ENCODE assay signal across 14 cellular contexts in genomic region chr2:18062892-18063291, GRCh38.
"Had no signal": no experiment of that assay in that cellular context is flagged by ENCODE, and none has a peak within 500 bp of the region (broad histone marks: within the 10 kb centered on the region; RNA-seq: fewer than 3 reads in every experiment).

No MANE protein-coding gene starts in this region.

- DNase-seq: activated CD4-positive, alpha-beta memory T cell treated with anti-CD3 and anti-CD28 coated beads, Interleukin-2, amount 10 ng/mL, durations not matched to agents 7 days and 5 days; activated CD4-positive, alpha-beta T cell treated with anti-CD3 and anti-CD28 coated beads for 36 hours; activated naive CD4-positive, alpha-beta T cell treated with anti-CD3 and anti-CD28 coated beads, Interleukin-2, amount 50 U/mL, for 16 hours; activated T-cell treated with anti-CD3 and anti-CD28 coated beads, Interleukin-2, amount 50 U/mL, for 24 hours; dorsolateral prefrontal cortex; erythroblast; left colon; sigmoid colon; T-cell; T-helper 9 cell had no signal

- ATAC-seq: activated CD4-positive, alpha-beta T cell treated with anti-CD3 and anti-CD28 coated beads for 36 hours; gastroesophageal sphincter; left colon; stimulated activated effector memory CD8-positive, alpha-beta T cell treated with anti-CD3 and anti-CD28 coated beads, Interleukin-12 subunit alpha, Interleukin-12 subunit beta, amount 100 ng/mL, for 72 hours; T-cell had no signal

- H3K9me3 Mint-ChIP-seq: activated CD4-positive, alpha-beta memory T cell treated with anti-CD3 and anti-CD28 coated beads, Interleukin-2, amount 10 ng/mL, durations not matched to agents 7 days and 5 days; activated T-cell treated with anti-CD3 and anti-CD28 coated beads, Interleukin-2, amount 50 U/mL, for 24 hours; memory B cell had no signal

- H3K27ac Mint-ChIP-seq: activated CD4-positive, alpha-beta memory T cell treated with anti-CD3 and anti-CD28 coated beads, Interleukin-2, amount 10 ng/mL, durations not matched to agents 7 days and 5 days; activated CD4-positive, alpha-beta T cell treated with anti-CD3 and anti-CD28 coated beads for 36 hours; activated T-cell treated with anti-CD3 and anti-CD28 coated beads, Interleukin-2, amount 50 U/mL, for 24 hours; memory B cell; stimulated activated effector memory CD8-positive, alpha-beta T cell treated with anti-CD3 and anti-CD28 coated beads, Interleukin-12 subunit alpha, Interleukin-12 subunit beta, amount 100 ng/mL, for 72 hours; T-cell had no signal

- H3K36me3 Mint-ChIP-seq: memory B cell; stimulated activated effector memory CD8-positive, alpha-beta T cell treated with anti-CD3 and anti-CD28 coated beads, Interleukin-12 subunit alpha, Interleukin-12 subunit beta, amount 100 ng/mL, for 72 hours; T-cell had no signal

- FAIRE-seq: islet of Langerhans had no signal

- H3K9me3 ChIP-seq: gastroesophageal sphincter, sigmoid colon had no signal

- H3K4me1 Mint-ChIP-seq: activated CD4-positive, alpha-beta memory T cell treated with anti-CD3 and anti-CD28 coated beads, Interleukin-2, amount 10 ng/mL, durations not matched to agents 7 days and 5 days; activated CD4-positive, alpha-beta T cell treated with anti-CD3 and anti-CD28 coated beads for 36 hours; memory B cell; stimulated activated effector memory CD8-positive, alpha-beta T cell treated with anti-CD3 and anti-CD28 coated beads, Interleukin-12 subunit alpha, Interleukin-12 subunit beta, amount 100 ng/mL, for 72 hours; T-cell had no signal

- H3K27ac ChIP-seq: dorsolateral prefrontal cortex, gastroesophageal sphincter, sigmoid colon had no signal

- H3K27me3 ChIP-seq: gastroesophageal sphincter, sigmoid colon had no signal

- H3K4me3 ChIP-seq: dorsolateral prefrontal cortex, gastroesophageal sphincter, sigmoid colon had no signal

- H3K27me3 Mint-ChIP-seq: activated CD4-positive, alpha-beta memory T cell treated with anti-CD3 and anti-CD28 coated beads, Interleukin-2, amount 10 ng/mL, durations not matched to agents 7 days and 5 days; activated T-cell treated with anti-CD3 and anti-CD28 coated beads, Interleukin-2, amount 50 U/mL, for 24 hours had no signal

- H3K4me3 Mint-ChIP-seq: activated CD4-positive, alpha-beta memory T cell treated with anti-CD3 and anti-CD28 coated beads, Interleukin-2, amount 10 ng/mL, durations not matched to agents 7 days and 5 days; activated CD4-positive, alpha-beta T cell treated with anti-CD3 and anti-CD28 coated beads for 36 hours; activated T-cell treated with anti-CD3 and anti-CD28 coated beads, Interleukin-2, amount 50 U/mL, for 24 hours; memory B cell; stimulated activated effector memory CD8-positive, alpha-beta T cell treated with anti-CD3 and anti-CD28 coated beads, Interleukin-12 subunit alpha, Interleukin-12 subunit beta, amount 100 ng/mL, for 72 hours; T-cell had no signal

- H3K36me3 ChIP-seq: gastroesophageal sphincter, sigmoid colon had no signal
